ENCODE assay signal across 12 cellular contexts in genomic region chr2:226661789-226662545, GRCh38.
A peak's percentile ranks its signal among the peaks of the same experiment; 100 is the strongest.
DNase-seq lines count a peak whose midpoint lies in the region; ATAC-seq and TF ChIP-seq lines count a peak whose summit lies in the region.
"Had no signal": no experiment of that assay in that cellular context is flagged by ENCODE, and none has a peak within 500 bp of the region (broad histone marks: within the 10 kb centered on the region; RNA-seq: fewer than 3 reads in every experiment).

No MANE protein-coding gene starts in this region.

- H3K36me3 ChIP-seq in SK-N-SH (replicated peaks in 1 of 2; ENCODE audit: control insufficient read depth in 1 of 2, insufficient read depth in 2 of 2, low read length in 1 of 2) (no peaks in the 10 kb centered on the region), tibial nerve (no peaks in the 10 kb centered on the region)
- H3K36me3 ChIP-seq: lower lobe of right lung had no signal

- peaks cover 5 to 7% of the 10 kb centered on the region in 2 experiments; a peak in 2 of 4 replicates for H3K4me1 ChIP-seq in SK-N-SH (ENCODE audit: control insufficient read depth in 1 of 2, insufficient read depth in 2 of 2, low read depth in 1 of 2, low read length in 1 of 2)
- peaks cover 0 to 8% (median 0%) of the 10 kb centered on the region in 4 donors for H3K4me1 ChIP-seq in tibial nerve

- no peak overlapping the region for H2AFZ ChIP-seq in SK-N-SH (ENCODE audit: low read depth)
- H2AFZ ChIP-seq: GM23338 had no signal

- no peak overlapping the region for H3K4me2 ChIP-seq in SK-N-SH
- H3K4me2 ChIP-seq: GM23338 had no signal

- TF ChIP-seq CTCF in SK-N-SH (IDR thresholded peaks at IDR 0.05) (no peak), foreskin fibroblast (IDR thresholded peaks at IDR 0.05; ENCODE audit: low read depth, low read length) (no peak), tibial nerve (IDR thresholded peaks at IDR 0.05) (no peak)

- H3F3A ChIP-seq in SK-N-SH (replicated peaks; ENCODE audit: insufficient read depth), result no peaks in the 10 kb centered on the region

- TF ChIP-seq EP300 in SK-N-SH (IDR thresholded peaks at IDR 0.05; ENCODE audit: borderline replicate concordance in 1 of 2, low read depth in 1 of 2, low read length in 1 of 2) (0 out of 4 replicates have a peak, but pooled peaks of 1 of the 2 experiments have one; percentile 12), tibial nerve (IDR thresholded peaks at IDR 0.05) (no peak)

- no peak for TF ChIP-seq RAD21 in SK-N-SH (IDR thresholded peaks at IDR 0.05; ENCODE audit: low read length)

- 59% methylated on average over 11 of the region's 11 CpGs for WGBS in SK-N-SH (ENCODE audit: low lambda C conversion rate)
- 59 to 64% methylated on average over 11 of the region's 11 CpGs for WGBS in tibial nerve, 2 donors

- H3K79me2 ChIP-seq in SK-N-SH (ENCODE audit: insufficient read depth), result no peaks in the 10 kb centered on the region

- ATAC-seq in GM21367 (IDR thresholded peaks at IDR 0.05; ENCODE audit: unreplicated experiment), result no peak
- ATAC-seq: GM23338 had no signal

- H3K27ac ChIP-seq in SK-N-SH (ENCODE audit: low read depth in 2 of 2, low read length in 1 of 2) (peak overlapping the region in 1 of 2 experiments; percentile 27; a peak in 1 of 4 replicates), tibial nerve (no peak overlapping the region)
- H3K27ac ChIP-seq: lower lobe of right lung had no signal

- no peaks in the 10 kb centered on the region for H3K9me3 ChIP-seq in SK-N-SH
- no peaks in the 10 kb centered on the region for H3K9me3 ChIP-seq in tibial nerve
- H3K9me3 ChIP-seq: lower lobe of right lung had no signal

- no peaks in the 10 kb centered on the region for H3K9me2 ChIP-seq in SK-N-SH

- no peak overlapping the region for H3K4me3 ChIP-seq in SK-N-SH (ENCODE audit: low read depth in 2 of 2, low read length in 1 of 2)
- H3K4me3 ChIP-seq in foreskin fibroblast (ENCODE audit: low read depth in 1 of 2, low read length in 2 of 2), result no peak overlapping the region
- H3K4me3 ChIP-seq in tibial nerve, result no peak overlapping the region
- H3K4me3 ChIP-seq: GM23338, lower lobe of right lung had no signal

- no peak overlapping the region for H3K9ac ChIP-seq in SK-N-SH

- no peak for TF ChIP-seq POLR2A in tibial nerve (IDR thresholded peaks at IDR 0.05)

- H4K20me1 ChIP-seq in SK-N-SH (ENCODE audit: insufficient read depth), result no peaks in the 10 kb centered on the region

- CTCF ChIA-PET in SK-N-SH (lab: Yijun Ruan, JAX), result no interaction called here

- POLR2A ChIA-PET in SK-N-SH (lab: Yijun Ruan, JAX), result no interaction called here

- H3K27me3 ChIP-seq in SK-N-SH (ENCODE audit: insufficient read depth) (no peaks in the 10 kb centered on the region), tibial nerve (no peaks in the 10 kb centered on the region)

- peak; percentile 97 for DNase-seq in ELR (ENCODE audit: low read depth)
- no peak for DNase-seq in SK-N-SH
- peak; percentile 76 to 90 for DNase-seq in foreskin fibroblast
- peak; percentile 100 for DNase-seq in renal cortical epithelial cell (ENCODE audit: low read depth)
- no peak for DNase-seq in tibial nerve (ENCODE audit: low spot score in 2 of 2)
- no peak for DNase-seq in cortex of kidney (lab: John Stamatoyannopoulos, UW)
- no peak for DNase-seq in NCI-H2081 (lab: John Stamatoyannopoulos, UW)
- DNase-seq: amniotic stem cell, lower lobe of right lung, NCI-H1092 treated with DMSO at 0.1 percent for 48 hours had no signal

TF ChIP-seq in SK-N-SH, 30 proteins besides CTCF, POLR2A, EP300 and RAD21:
- TF ChIP-seq JUND (IDR thresholded peaks at IDR 0.05) (peak; percentile 66), MEF2A (IDR thresholded peaks at IDR 0.05; ENCODE audit: borderline replicate concordance, low read depth) (peak; percentile 83), TEAD4 (IDR thresholded peaks at IDR 0.05; ENCODE audit: borderline replicate concordance, insufficient read depth) (peak; percentile 37; the same call in 1 of the 2 replicates), TCF12 (IDR thresholded peaks at IDR 0.05) (peak; percentile 40; the same call in 1 of the 2 replicates), PBX3 (IDR thresholded peaks at IDR 0.05) (peak; percentile 60), FOSL2 (IDR thresholded peaks at IDR 0.05; ENCODE audit: borderline replicate concordance, low read depth) (peak; percentile 64; the same call in 1 of the 2 replicates), REST (IDR thresholded peaks at IDR 0.05; ENCODE audit: low read depth, low read length) (no peak), FOXM1 (IDR thresholded peaks at IDR 0.05; ENCODE audit: low read depth) (no peak)
TF ChIP-seq in SK-N-SH: peak in this region for 6.

Comparison
In these comparisons a context has a peak if more than half of its experiments do, and no peak if none do; other contexts are left out.
1. DNase-seq: peak in ELR (single experiment), foreskin fibroblast (2 of 2) and renal cortical epithelial cell (single experiment); none in SK-N-SH (single experiment), tibial nerve (0 of 2), cortex of kidney (single experiment) and NCI-H2081 (0 of 2).